In genomic region chr16:79351927-79352326, GRCh38 we compare ENCODE assay signal across 8 cellular contexts.
"Had no signal": no experiment of that assay in that cellular context is flagged by ENCODE, and none has a peak within 500 bp of the region (broad histone marks: within the 10 kb centered on the region; RNA-seq: fewer than 3 reads in every experiment).

No MANE protein-coding gene starts in this region.

- H3K27ac ChIP-seq: HL-60 had no signal

- FAIRE-seq: HepG2 had no signal

- H3K9me3 Mint-ChIP-seq: GM23338, IgD-negative memory B cell had no signal

- H3K27ac Mint-ChIP-seq: GM23338, HFFc6, IgD-negative memory B cell had no signal

- H3K36me3 Mint-ChIP-seq: IgD-negative memory B cell had no signal

- H3K4me1 ChIP-seq: HAP-1 had no signal

- H3K4me1 Mint-ChIP-seq: IgD-negative memory B cell had no signal

- H3K4me3 Mint-ChIP-seq: GM23338, HFFc6, IgD-negative memory B cell had no signal

- H3K4me2 ChIP-seq: GM23338 had no signal

- H3K9me3 ChIP-seq: HAP-1 had no signal

- ATAC-seq: GM23338, HCT116, HepG2 had no signal

- H3K4me3 ChIP-seq: GM23338, HAP-1 had no signal

- DNase-seq: H7, HFFc6 had no signal

- H3K36me3 ChIP-seq: HAP-1 had no signal

- H2AFZ ChIP-seq: GM23338 had no signal
